ENCODE assay signal across 14 cellular contexts in genomic region chr12:65937806-65938205, GRCh38.
A peak's percentile ranks its signal among the peaks of the same experiment; 100 is the strongest.
DNase-seq lines count a peak whose midpoint lies in the region; ATAC-seq and TF ChIP-seq lines count a peak whose summit lies in the region.
"Had no signal": no experiment of that assay in that cellular context is flagged by ENCODE, and none has a peak within 500 bp of the region (broad histone marks: within the 10 kb centered on the region; RNA-seq: fewer than 3 reads in every experiment).

No MANE protein-coding gene starts in this region.

- H3K9me3 ChIP-seq in RWPE2 (ENCODE audit: severe bottlenecking), result no peaks in the 10 kb centered on the region
- H3K9me3 ChIP-seq in smooth muscle cell (replicated peaks; ENCODE audit: low read depth), result no peaks in the 10 kb centered on the region
- H3K9me3 ChIP-seq: BLaER1, SJCRH30 had no signal

- TF ChIP-seq CTCF in GM23338 (conservative IDR thresholded peaks at IDR 0.05; ENCODE audit: low read depth in 2 of 2), result no peak
- TF ChIP-seq CTCF in RWPE2 (IDR thresholded peaks at IDR 0.05; ENCODE audit: poor library complexity, severe bottlenecking), result no peak
- no peak for TF ChIP-seq CTCF in mesothelial cell of epicardium (IDR thresholded peaks at IDR 0.05; ENCODE audit: unreplicated experiment)
- no peak for TF ChIP-seq CTCF in smooth muscle cell (IDR thresholded peaks at IDR 0.05; ENCODE audit: borderline replicate concordance, insufficient read depth, poor library complexity, severe bottlenecking)

- DNase-seq in GM23338 (ENCODE audit: low spot score), result no peak
- no peak for DNase-seq in RWPE2 (ENCODE audit: low spot score)
- DNase-seq in mesothelial cell of epicardium (ENCODE audit: low spot score in 2 of 2, unreplicated experiment in 2 of 2), result no peak
- DNase-seq in smooth muscle cell (lab: John Stamatoyannopoulos, UW; ENCODE audit: unreplicated experiment), result no peak
- no peak for DNase-seq in natural killer cell treated with Interleukin-12 subunit alpha and Interleukin-12 subunit beta and Interleukin-15 and Interleukin-18, amount 100 ng/mL, for 72 hours (ENCODE audit: low spot score)
- no peak for DNase-seq in activated CD8-positive, alpha-beta T cell treated with anti-CD3 and anti-CD28 coated beads, Interleukin-2, amount 10 ng/mL, durations not matched to agents 7 days and 5 days
- DNase-seq in activated T-helper 1 cell treated with anti-CD3 and anti-CD28 coated beads, Interleukin-12 subunit alpha, Interleukin-12 subunit beta, Interleukin-2, Interleukin-4 antibody, amounts not matched to agents 30 ng/mL and 10 ng/mL and 1 ng/mL, durations not matched to agents 14 hours and 24 hours and 36 hours (ENCODE audit: low spot score), result no peak
- DNase-seq: MV-4-11, NCI-H1417 treated with DMSO at 0.1 percent for 48 hours, NCI-H2029, NCI-H2171 treated with DMSO at 0.1 percent for 48 hours, NCI-H82, SJCRH30 had no signal

- no peaks in the 10 kb centered on the region for H3K27me3 ChIP-seq in GM23338 (ENCODE audit: insufficient read depth)
- no peaks in the 10 kb centered on the region for H3K27me3 ChIP-seq in RWPE2 (ENCODE audit: insufficient read depth, poor library complexity, severe bottlenecking)
- no peaks in the 10 kb centered on the region for H3K27me3 ChIP-seq in smooth muscle cell (ENCODE audit: low read depth)
- H3K27me3 ChIP-seq: BLaER1, SJCRH30 had no signal

- H4K20me1 ChIP-seq in GM23338 (replicated peaks; ENCODE audit: insufficient read depth), result no peaks in the 10 kb centered on the region
- peaks cover 24% of the 10 kb centered on the region for H4K20me1 ChIP-seq in smooth muscle cell (ENCODE audit: low read depth)
- H4K20me1 ChIP-seq: BLaER1 had no signal

- 81% methylated on average over 2 of the region's 2 CpGs for WGBS in smooth muscle cell (ENCODE audit: low lambda C conversion rate)

- H2AFZ ChIP-seq in GM23338 (no peak overlapping the region), smooth muscle cell (ENCODE audit: low read depth) (no peak overlapping the region)

- no peak overlapping the region for H3K27ac ChIP-seq in GM23338 (ENCODE audit: low read depth)
- H3K27ac ChIP-seq in RWPE2 (ENCODE audit: poor library complexity, severe bottlenecking), result peak overlapping the region; percentile 77
- peak overlapping the region; percentile 79 for H3K27ac ChIP-seq in smooth muscle cell (ENCODE audit: low read depth)
- H3K27ac ChIP-seq: BLaER1, SJCRH30 had no signal

- no peak overlapping the region for H3K4me3 Mint-ChIP-seq in GM23338
- H3K4me3 Mint-ChIP-seq in mesothelial cell of epicardium, result no peak overlapping the region
- H3K4me3 Mint-ChIP-seq in natural killer cell treated with Interleukin-12 subunit alpha and Interleukin-12 subunit beta and Interleukin-15 and Interleukin-18, amount 100 ng/mL, for 72 hours, result no peak overlapping the region
- no peak overlapping the region for H3K4me3 Mint-ChIP-seq in activated CD8-positive, alpha-beta T cell treated with anti-CD3 and anti-CD28 coated beads, Interleukin-2, amount 10 ng/mL, durations not matched to agents 7 days and 5 days
- H3K4me3 Mint-ChIP-seq in activated T-helper 1 cell treated with anti-CD3 and anti-CD28 coated beads, Interleukin-12 subunit alpha, Interleukin-12 subunit beta, Interleukin-2, Interleukin-4 antibody, amounts not matched to agents 30 ng/mL and 10 ng/mL and 1 ng/mL, durations not matched to agents 14 hours and 24 hours and 36 hours, result no peak overlapping the region

- H3K4me2 ChIP-seq in GM23338, result no peak overlapping the region
- H3K4me2 ChIP-seq in smooth muscle cell, result peak overlapping the region; percentile 60
- H3K4me2 ChIP-seq: BLaER1 had no signal

- H3K4me1 Mint-ChIP-seq in GM23338, result peaks cover 37% of the 10 kb centered on the region
- H3K4me1 Mint-ChIP-seq in mesothelial cell of epicardium, result peaks cover 77% of the 10 kb centered on the region
- H3K4me1 Mint-ChIP-seq in natural killer cell treated with Interleukin-12 subunit alpha and Interleukin-12 subunit beta and Interleukin-15 and Interleukin-18, amount 100 ng/mL, for 72 hours (ENCODE audit: low read depth in 2 of 2), result no peaks in the 10 kb centered on the region
- H3K4me1 Mint-ChIP-seq in activated CD8-positive, alpha-beta T cell treated with anti-CD3 and anti-CD28 coated beads, Interleukin-2, amount 10 ng/mL, durations not matched to agents 7 days and 5 days (ENCODE audit: low read depth), result no peaks in the 10 kb centered on the region
- no peaks in the 10 kb centered on the region for H3K4me1 Mint-ChIP-seq in activated T-helper 1 cell treated with anti-CD3 and anti-CD28 coated beads, Interleukin-12 subunit alpha, Interleukin-12 subunit beta, Interleukin-2, Interleukin-4 antibody, amounts not matched to agents 30 ng/mL and 10 ng/mL and 1 ng/mL, durations not matched to agents 14 hours and 24 hours and 36 hours (ENCODE audit: low read depth)

- no peak overlapping the region for H3K4me3 ChIP-seq in GM23338
- H3K4me3 ChIP-seq in RWPE2 (ENCODE audit: severe bottlenecking), result no peak overlapping the region
- H3K4me3 ChIP-seq in smooth muscle cell, result no peak overlapping the region
- H3K4me3 ChIP-seq: BLaER1, SJCRH30 had no signal

- H3K36me3 ChIP-seq in GM23338 (ENCODE audit: insufficient read depth), result no peaks in the 10 kb centered on the region
- peaks cover 98% of the 10 kb centered on the region for H3K36me3 ChIP-seq in RWPE2 (ENCODE audit: low read depth)
- no peaks in the 10 kb centered on the region for H3K36me3 ChIP-seq in smooth muscle cell (ENCODE audit: low read depth)
- H3K36me3 ChIP-seq: BLaER1 had no signal

- H3K27ac Mint-ChIP-seq in GM23338 (0 out of 2 replicates have a peak overlapping the region, but pooled peaks have one; percentile 72), mesothelial cell of epicardium (peak overlapping the region; percentile 90)
- H3K27ac Mint-ChIP-seq in natural killer cell treated with Interleukin-12 subunit alpha and Interleukin-12 subunit beta and Interleukin-15 and Interleukin-18, amount 100 ng/mL, for 72 hours, result no peak overlapping the region
- H3K27ac Mint-ChIP-seq in activated CD8-positive, alpha-beta T cell treated with anti-CD3 and anti-CD28 coated beads, Interleukin-2, amount 10 ng/mL, durations not matched to agents 7 days and 5 days, result no peak overlapping the region
- no peak overlapping the region for H3K27ac Mint-ChIP-seq in activated T-helper 1 cell treated with anti-CD3 and anti-CD28 coated beads, Interleukin-12 subunit alpha, Interleukin-12 subunit beta, Interleukin-2, Interleukin-4 antibody, amounts not matched to agents 30 ng/mL and 10 ng/mL and 1 ng/mL, durations not matched to agents 14 hours and 24 hours and 36 hours

- CTCF ChIA-PET in activated CD8-positive, alpha-beta T cell treated with anti-CD3 and anti-CD28 coated beads, Interleukin-2, amount 10 ng/mL, durations not matched to agents 7 days and 5 days (lab: Charles Lee), result no interaction called here

- ATAC-seq in GM23338 (no peak), RWPE2 (ENCODE audit: low read depth) (no peak)
- ATAC-seq in natural killer cell treated with Interleukin-12 subunit alpha and Interleukin-12 subunit beta and Interleukin-15 and Interleukin-18, amount 100 ng/mL, for 72 hours, result no peak
- ATAC-seq in activated CD8-positive, alpha-beta T cell treated with anti-CD3 and anti-CD28 coated beads, Interleukin-2, amount 10 ng/mL, durations not matched to agents 7 days and 5 days, result no peak

- intact Hi-C loops in activated T-helper 1 cell treated with anti-CD3 and anti-CD28 coated beads, Interleukin-12 subunit alpha, Interleukin-12 subunit beta, Interleukin-2, Interleukin-4 antibody, amounts not matched to agents 30 ng/mL and 10 ng/mL and 1 ng/mL, durations not matched to agents 14 hours and 24 hours and 36 hours (cut with micrococcal nuclease), result no loop called here

- H3K4me1 ChIP-seq in GM23338 (ENCODE audit: insufficient read depth) (peaks cover 14% of the 10 kb centered on the region), RWPE2 (ENCODE audit: insufficient read depth, poor library complexity, severe bottlenecking) (peaks cover 64% of the 10 kb centered on the region), smooth muscle cell (ENCODE audit: low read depth) (peaks cover 22% of the 10 kb centered on the region)
- H3K4me1 ChIP-seq: BLaER1 had no signal

- H3K9me3 Mint-ChIP-seq in GM23338, result no peaks in the 10 kb centered on the region
- no peaks in the 10 kb centered on the region for H3K9me3 Mint-ChIP-seq in mesothelial cell of epicardium
- no peaks in the 10 kb centered on the region for H3K9me3 Mint-ChIP-seq in natural killer cell treated with Interleukin-12 subunit alpha and Interleukin-12 subunit beta and Interleukin-15 and Interleukin-18, amount 100 ng/mL, for 72 hours
- H3K9me3 Mint-ChIP-seq in activated CD8-positive, alpha-beta T cell treated with anti-CD3 and anti-CD28 coated beads, Interleukin-2, amount 10 ng/mL, durations not matched to agents 7 days and 5 days (ENCODE audit: insufficient read depth), result no peaks in the 10 kb centered on the region
- H3K9me3 Mint-ChIP-seq in activated T-helper 1 cell treated with anti-CD3 and anti-CD28 coated beads, Interleukin-12 subunit alpha, Interleukin-12 subunit beta, Interleukin-2, Interleukin-4 antibody, amounts not matched to agents 30 ng/mL and 10 ng/mL and 1 ng/mL, durations not matched to agents 14 hours and 24 hours and 36 hours, result no peaks in the 10 kb centered on the region

- H3K27me3 Mint-ChIP-seq in GM23338 (ENCODE audit: insufficient read depth, low read depth, poor library complexity) (no peaks in the 10 kb centered on the region), mesothelial cell of epicardium (ENCODE audit: low read depth) (no peaks in the 10 kb centered on the region)
- H3K27me3 Mint-ChIP-seq in natural killer cell treated with Interleukin-12 subunit alpha and Interleukin-12 subunit beta and Interleukin-15 and Interleukin-18, amount 100 ng/mL, for 72 hours, result peaks cover 6 to 19% of the 10 kb centered on the region in 2 donors
- H3K27me3 Mint-ChIP-seq in activated CD8-positive, alpha-beta T cell treated with anti-CD3 and anti-CD28 coated beads, Interleukin-2, amount 10 ng/mL, durations not matched to agents 7 days and 5 days (ENCODE audit: low read depth), result peaks cover 8% of the 10 kb centered on the region
- H3K27me3 Mint-ChIP-seq in activated T-helper 1 cell treated with anti-CD3 and anti-CD28 coated beads, Interleukin-12 subunit alpha, Interleukin-12 subunit beta, Interleukin-2, Interleukin-4 antibody, amounts not matched to agents 30 ng/mL and 10 ng/mL and 1 ng/mL, durations not matched to agents 14 hours and 24 hours and 36 hours (ENCODE audit: insufficient read depth), result peaks cover 9% of the 10 kb centered on the region

- no peak overlapping the region for H3K9ac ChIP-seq in smooth muscle cell (ENCODE audit: low read depth)
- H3K9ac ChIP-seq: BLaER1 had no signal

- H3K9me2 ChIP-seq in GM23338 (ENCODE audit: insufficient read depth), result no peaks in the 10 kb centered on the region

- H3K36me3 Mint-ChIP-seq in GM23338 (ENCODE audit: low read depth) (no peaks in the 10 kb centered on the region), mesothelial cell of epicardium (peaks cover 6% of the 10 kb centered on the region)
- H3K36me3 Mint-ChIP-seq in natural killer cell treated with Interleukin-12 subunit alpha and Interleukin-12 subunit beta and Interleukin-15 and Interleukin-18, amount 100 ng/mL, for 72 hours, result no peaks in the 10 kb centered on the region
- H3K36me3 Mint-ChIP-seq in activated CD8-positive, alpha-beta T cell treated with anti-CD3 and anti-CD28 coated beads, Interleukin-2, amount 10 ng/mL, durations not matched to agents 7 days and 5 days (ENCODE audit: low read depth), result no peaks in the 10 kb centered on the region
- H3K36me3 Mint-ChIP-seq in activated T-helper 1 cell treated with anti-CD3 and anti-CD28 coated beads, Interleukin-12 subunit alpha, Interleukin-12 subunit beta, Interleukin-2, Interleukin-4 antibody, amounts not matched to agents 30 ng/mL and 10 ng/mL and 1 ng/mL, durations not matched to agents 14 hours and 24 hours and 36 hours (ENCODE audit: low read depth), result no peaks in the 10 kb centered on the region

- H3K79me2 ChIP-seq in GM23338 (replicated peaks; ENCODE audit: insufficient read depth), result no peaks in the 10 kb centered on the region
- H3K79me2 ChIP-seq in smooth muscle cell (ENCODE audit: low read depth), result peaks cover 29% of the 10 kb centered on the region

- POLR2A ChIA-PET in activated CD8-positive, alpha-beta T cell treated with anti-CD3 and anti-CD28 coated beads, Interleukin-2, amount 10 ng/mL, durations not matched to agents 7 days and 5 days (lab: Charles Lee), result no interaction called here

- no peaks in the 10 kb centered on the region for H3F3A ChIP-seq in GM23338 (replicated peaks; ENCODE audit: low read depth)
- H3F3A ChIP-seq in smooth muscle cell (ENCODE audit: low read depth), result peaks cover 67% of the 10 kb centered on the region

Comparison
In these comparisons a context has a peak if more than half of its experiments do, and no peak if none do; other contexts are left out.
1. H3K27ac Mint-ChIP-seq: peak in GM23338 (single experiment) and mesothelial cell of epicardium (single experiment); none in natural killer cell treated with Interleukin-12 subunit alpha and Interleukin-12 subunit beta and Interleukin-15 and Interleukin-18, amount 100 ng/mL, for 72 hours (0 of 2), activated CD8-positive, alpha-beta T cell treated with anti-CD3 and anti-CD28 coated beads, Interleukin-2, amount 10 ng/mL, durations not matched to agents 7 days and 5 days (single experiment) and activated T-helper 1 cell treated with anti-CD3 and anti-CD28 coated beads, Interleukin-12 subunit alpha, Interleukin-12 subunit beta, Interleukin-2, Interleukin-4 antibody, amounts not matched to agents 30 ng/mL and 10 ng/mL and 1 ng/mL, durations not matched to agents 14 hours and 24 hours and 36 hours (single experiment).